In genomic region chr2:133712369-133712768, GRCh38 we compare ENCODE assay signal across 19 cellular contexts.
DNase-seq lines count a peak whose midpoint lies in the region; ATAC-seq and TF ChIP-seq lines count a peak whose summit lies in the region.
"Had no signal": no experiment of that assay in that cellular context is flagged by ENCODE, and none has a peak within 500 bp of the region (broad histone marks: within the 10 kb centered on the region; RNA-seq: fewer than 3 reads in every experiment).

No MANE protein-coding gene starts in this region.

- H2BK5ac ChIP-seq in neuronal stem cell (ENCODE audit: low read length) = no peak overlapping the region

- H3K27ac ChIP-seq in PC-3 (ENCODE audit: low read length) (peak overlapping the region; percentile 84), esophagus muscularis mucosa (replicated peaks in 1 of 4) (no peak overlapping the region), neuronal stem cell (replicated peaks; ENCODE audit: low read length) (no peak overlapping the region), aorta (ENCODE audit: low read depth in 1 of 2, low read length in 2 of 2) (no peak overlapping the region), tibial artery (no peak overlapping the region)
- H3K27ac ChIP-seq in CD4-positive, alpha-beta memory T cell (ENCODE audit: low read depth, low read length) = no peak overlapping the region
- H3K27ac ChIP-seq: 22Rv1, BLaER1, C4-2B, GM23248 had no signal

- H2AFZ ChIP-seq in PC-3 (ENCODE audit: low read length) (peak overlapping the region; percentile 2; the same call in 1 of the 2 replicates), neuronal stem cell (ENCODE audit: low read length) (no peak overlapping the region)
- H2AFZ ChIP-seq: GM23248 had no signal

- BruUV-seq in PC-3 (replicated peaks; lab: Mats Ljungman, UMichigan) = no TSS peak

- H3K27me3 Mint-ChIP-seq in CD4-positive, alpha-beta memory T cell = peaks cover 0 to 7% of the 10 kb centered on the region in 2 donors
- H3K27me3 Mint-ChIP-seq: CD4-positive, CD25-positive, alpha-beta regulatory T cell had no signal

- no peak for ATAC-seq in PC-3
- ATAC-seq in aorta (ENCODE audit: low FRiP score) = peak; percentile 11
- ATAC-seq: HCT116 had no signal

- H3K4ac ChIP-seq in neuronal stem cell (ENCODE audit: low read length) = no peak overlapping the region

- H4K91ac ChIP-seq in neuronal stem cell (ENCODE audit: low read depth, low read length, poor library complexity) = no peak overlapping the region

- H2AK5ac ChIP-seq in neuronal stem cell (ENCODE audit: low read depth, low read length) = no peak overlapping the region

- no peak overlapping the region for H3K4me3 ChIP-seq in PC-3 (ENCODE audit: low read length)
- H3K4me3 ChIP-seq in esophagus muscularis mucosa = no peak overlapping the region
- H3K4me3 ChIP-seq in neuronal stem cell (ENCODE audit: low read length in 2 of 2) = no peak overlapping the region
- H3K4me3 ChIP-seq in aorta (ENCODE audit: low read length in 2 of 2) = no peak overlapping the region
- H3K4me3 ChIP-seq in tibial artery = no peak overlapping the region
- no peak overlapping the region for H3K4me3 ChIP-seq in CD4-positive, alpha-beta memory T cell (ENCODE audit: low read length in 2 of 2)
- H3K4me3 ChIP-seq: BLaER1, GM23248 had no signal

- H4K8ac ChIP-seq in neuronal stem cell (ENCODE audit: low read depth, low read length) = no peak overlapping the region

- POLR2A ChIA-PET in PC-3 (lab: Charles Lee; ENCODE audit: unreplicated experiment) = no interaction called here
- POLR2A ChIA-PET in CD4-positive, alpha-beta memory T cell (lab: Charles Lee; ENCODE audit: partially characterized antibody) = no interaction called here

- no peak for TF ChIP-seq EP300 in esophagus muscularis mucosa (IDR thresholded peaks at IDR 0.05)

- H3K9me3 ChIP-seq in PC-3 (ENCODE audit: low read length) (peaks cover 5% of the 10 kb centered on the region), esophagus muscularis mucosa (peaks cover 0 to 10% (median 9%) of the 10 kb centered on the region in 4 donors), neuronal stem cell (replicated peaks in 1 of 2; ENCODE audit: control insufficient read depth in 2 of 2, insufficient read depth in 1 of 2, low read depth in 1 of 2, low read length in 2 of 2) (peaks cover 5 to 24% of the 10 kb centered on the region in 2 donors), aorta (ENCODE audit: control insufficient read depth, low read length) (peaks cover 5% of the 10 kb centered on the region), tibial artery (peaks cover 0 to 8% (median 0%) of the 10 kb centered on the region in 3 donors)
- H3K9me3 ChIP-seq in CD4-positive, alpha-beta memory T cell (ENCODE audit: control insufficient read depth in 1 of 2, low read length in 2 of 2) = no peaks in the 10 kb centered on the region

- no peak overlapping the region for H2BK120ac ChIP-seq in neuronal stem cell (ENCODE audit: low read depth, low read length)

- no peaks in the 10 kb centered on the region for H3K9me2 ChIP-seq in PC-3 (replicated peaks; ENCODE audit: low read length)

- no peaks in the 10 kb centered on the region for H3K79me1 ChIP-seq in neuronal stem cell (ENCODE audit: low read depth, low read length)

- H3K36me3 Mint-ChIP-seq in CD4-positive, alpha-beta memory T cell = no peaks in the 10 kb centered on the region
- H3K36me3 Mint-ChIP-seq: CD4-positive, CD25-positive, alpha-beta regulatory T cell; CD8-positive, alpha-beta memory T cell had no signal

- no peak overlapping the region for H3K23ac ChIP-seq in neuronal stem cell (ENCODE audit: low read depth, low read length, poor library complexity)

- H3K4me3 Mint-ChIP-seq in CD4-positive, alpha-beta memory T cell = no peak overlapping the region
- H3K4me3 Mint-ChIP-seq: B cell; CD4-positive, CD25-positive, alpha-beta regulatory T cell; CD8-positive, alpha-beta memory T cell; H9 had no signal

- 0 out of 2 replicates have a peak overlapping the region, but pooled peaks have one; percentile 12 for H3K4me2 ChIP-seq in PC-3 (ENCODE audit: low read length)
- H3K4me2 ChIP-seq in neuronal stem cell (ENCODE audit: insufficient read depth, low read length, poor library complexity, severe bottlenecking) = no peak overlapping the region
- H3K4me2 ChIP-seq: BLaER1 had no signal

- no peaks in the 10 kb centered on the region for H3K79me2 ChIP-seq in PC-3 (ENCODE audit: low read length)

- 82% methylated on average over 3 of the region's 3 CpGs for WGBS in esophagus muscularis mucosa
- no CpG with 5 or more reads among the region's 3 CpGs for WGBS in neuronal stem cell (ENCODE audit: extremely low coverage in 2 of 2, insufficient read length in 2 of 2, insufficient replicate concordance in 1 of 2), 2 donors
- WGBS in aorta, 2 donors = 92 to 96% methylated on average over 3 of the region's 3 CpGs

- CTCF ChIA-PET in PC-3 (lab: Charles Lee) = no interaction called here
- CTCF ChIA-PET in CD4-positive, alpha-beta memory T cell (lab: Charles Lee; ENCODE audit: partially characterized antibody) = no interaction called here

- peak overlapping the region; percentile 4 for H3K18ac ChIP-seq in neuronal stem cell (ENCODE audit: low read length)

- no peaks in the 10 kb centered on the region for H4K20me1 ChIP-seq in PC-3 (ENCODE audit: low read length)
- H4K20me1 ChIP-seq: BLaER1 had no signal

- peak overlapping the region; percentile 39; the same call in 1 of the 2 replicates for H3K9ac ChIP-seq in PC-3 (ENCODE audit: low read length)
- H3K9ac ChIP-seq in neuronal stem cell (ENCODE audit: low read depth, low read length, poor library complexity) = no peak overlapping the region
- H3K9ac ChIP-seq: BLaER1, GM23248 had no signal

- no peak overlapping the region for H3K27ac Mint-ChIP-seq in CD4-positive, alpha-beta memory T cell
- H3K27ac Mint-ChIP-seq: B cell; CD4-positive, CD25-positive, alpha-beta regulatory T cell; CD8-positive, alpha-beta memory T cell had no signal

- H3K27me3 ChIP-seq in PC-3 (ENCODE audit: low read length) = no peaks in the 10 kb centered on the region
- no peaks in the 10 kb centered on the region for H3K27me3 ChIP-seq in esophagus muscularis mucosa
- H3K27me3 ChIP-seq in neuronal stem cell (ENCODE audit: control insufficient read depth in 3 of 3, insufficient read depth in 3 of 3, low read depth in 1 of 3, low read length in 3 of 3) = no peaks in the 10 kb centered on the region
- H3K27me3 ChIP-seq in aorta (ENCODE audit: control insufficient read depth in 1 of 2, insufficient read depth in 2 of 2, low read length in 1 of 2) = no peaks in the 10 kb centered on the region
- H3K27me3 ChIP-seq in tibial artery = no peaks in the 10 kb centered on the region
- no peaks in the 10 kb centered on the region for H3K27me3 ChIP-seq in CD4-positive, alpha-beta memory T cell (ENCODE audit: insufficient read depth, low read length)
- H3K27me3 ChIP-seq: BLaER1 had no signal

- H3F3A ChIP-seq in PC-3 (ENCODE audit: low read length, unreplicated experiment) = no peaks in the 10 kb centered on the region

- intact Hi-C loops in PC-3 (cut with micrococcal nuclease) (no loop called here), esophagus muscularis mucosa (cut with DNase I) (no loop called here), aorta (cut with DNase I) (no loop called here), tibial artery (cut with DNase I; ENCODE audit: low total_unique reads) (no loop called here)
- intact Hi-C loops in CD4-positive, alpha-beta memory T cell (cut with micrococcal nuclease) = no loop called here

- TF ChIP-seq CTCF in PC-3 (conservative IDR thresholded peaks at IDR 0.05; ENCODE audit: low read depth, low read length) (no peak), esophagus muscularis mucosa (IDR thresholded peaks at IDR 0.05) (no peak), tibial artery (IDR thresholded peaks at IDR 0.05) (no peak)

- DNase-seq in PC-3 = no peak
- DNase-seq in esophagus muscularis mucosa (ENCODE audit: extremely low spot score) = peak; percentile 87
- DNase-seq in neuronal stem cell (ENCODE audit: low spot score) = no peak
- no peak for DNase-seq in aorta
- DNase-seq in SIG-M5 (lab: John Stamatoyannopoulos, UW) = no peak
- DNase-seq in tibial artery = no peak
- DNase-seq in CD4-positive, alpha-beta memory T cell = no peak
- DNase-seq: CD4-positive, CD25-positive, alpha-beta regulatory T cell; CD8-positive, alpha-beta memory T cell; DMS53; DMS79 treated with DMSO at 0.1 percent for 48 hours; GF-D8; GM23248; H9 had no signal

- TF ChIP-seq POLR2A in esophagus muscularis mucosa (IDR thresholded peaks at IDR 0.05; ENCODE audit: low read depth) = no peak

- peak overlapping the region; percentile 42 for H2BK12ac ChIP-seq in neuronal stem cell (ENCODE audit: low read length)

- H3K9me3 Mint-ChIP-seq in CD4-positive, alpha-beta memory T cell = peaks cover 0 to 4% (median 1%) of the 10 kb centered on the region in 8 donors

- H3K14ac ChIP-seq in neuronal stem cell (ENCODE audit: low read length) = no peak overlapping the region

- no peaks in the 10 kb centered on the region for H3K4me1 Mint-ChIP-seq in CD4-positive, alpha-beta memory T cell
- H3K4me1 Mint-ChIP-seq: B cell; CD4-positive, CD25-positive, alpha-beta regulatory T cell; CD8-positive, alpha-beta memory T cell had no signal

- H3K36me3 ChIP-seq in PC-3 (ENCODE audit: low read depth, low read length) = no peaks in the 10 kb centered on the region; the same call in 1 of the 2 replicates
- H3K36me3 ChIP-seq in esophagus muscularis mucosa = no peaks in the 10 kb centered on the region
- H3K36me3 ChIP-seq in neuronal stem cell (replicated peaks in 1 of 2; ENCODE audit: control insufficient read depth in 2 of 2, insufficient read depth in 2 of 2, low read length in 2 of 2) = no peaks in the 10 kb centered on the region
- H3K36me3 ChIP-seq in aorta (ENCODE audit: control insufficient read depth in 1 of 2, insufficient read depth in 2 of 2, low read length in 1 of 2) = no peaks in the 10 kb centered on the region
- H3K36me3 ChIP-seq in tibial artery = no peaks in the 10 kb centered on the region
- no peaks in the 10 kb centered on the region for H3K36me3 ChIP-seq in CD4-positive, alpha-beta memory T cell (ENCODE audit: insufficient read depth, low read length)
- H3K36me3 ChIP-seq: BLaER1 had no signal

- no peak overlapping the region for H2BK15ac ChIP-seq in neuronal stem cell (ENCODE audit: low read length)

- H3K4me1 ChIP-seq in PC-3 (ENCODE audit: insufficient read depth, low read length) = peaks cover 41% of the 10 kb centered on the region
- no peaks in the 10 kb centered on the region for H3K4me1 ChIP-seq in esophagus muscularis mucosa
- H3K4me1 ChIP-seq in neuronal stem cell (ENCODE audit: control insufficient read depth in 2 of 2, insufficient read depth in 1 of 2, low read depth in 1 of 2, low read length in 2 of 2) = peaks cover 14 to 38% of the 10 kb centered on the region in 2 donors
- no peaks in the 10 kb centered on the region for H3K4me1 ChIP-seq in aorta (ENCODE audit: control insufficient read depth in 1 of 2, insufficient read depth in 2 of 2, low read length in 2 of 2)
- H3K4me1 ChIP-seq in tibial artery = no peaks in the 10 kb centered on the region
- no peaks in the 10 kb centered on the region for H3K4me1 ChIP-seq in CD4-positive, alpha-beta memory T cell (ENCODE audit: insufficient read depth, low read length)
